ENCODE assay signal across 8 cellular contexts in the genomic region with DNA sequence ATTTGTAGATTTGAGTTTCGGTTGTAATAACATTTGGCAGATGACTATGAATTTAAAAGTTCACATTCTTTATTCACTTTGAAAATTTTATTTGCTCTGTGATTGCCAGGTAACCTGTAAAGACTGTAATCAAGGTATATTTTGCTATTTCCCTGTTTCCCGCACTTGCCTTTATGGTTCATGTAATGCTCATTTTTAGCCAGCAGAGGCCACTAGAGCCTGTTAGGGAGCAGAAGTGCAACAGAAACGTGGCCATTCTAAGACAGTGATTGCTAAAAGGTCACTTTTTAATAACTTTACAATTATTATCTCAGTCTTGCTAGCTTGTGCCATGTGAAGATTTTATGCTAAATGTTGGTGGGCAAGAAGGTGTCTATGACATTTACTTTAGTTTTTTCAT. TPM values are rescaled to one million over a fixed set of nuclear protein-coding genes. Genes with fewer than 3 reads are reported as not detected.
A peak's percentile ranks its signal among the peaks of the same experiment; 100 is the strongest.
DNase-seq lines count a peak whose midpoint lies in the region; ATAC-seq, FAIRE-seq and TF ChIP-seq lines count a peak whose summit lies in the region.

No MANE protein-coding gene starts in this region.

- H3K27ac ChIP-seq in H1 (ENCODE audit: low read depth, low read length) = no peak overlapping the region
- no peak overlapping the region for H3K27ac ChIP-seq in neural cell (ENCODE audit: low read length)

- no peak overlapping the region for H3K9ac ChIP-seq in H1 (replicated peaks in 1 of 4; ENCODE audit: extremely low read depth in 1 of 4, low read depth in 3 of 4, low read length in 3 of 4)
- no peak overlapping the region for H3K9ac ChIP-seq in neural cell (ENCODE audit: low read length)

- H3K4ac ChIP-seq in H1 (replicated peaks; ENCODE audit: insufficient read length, low read depth, low read length) = no peak overlapping the region

- DNase-seq in SIG-M5 treated with dmso at 0.1 percent for 504 hours (lab: John Stamatoyannopoulos, UW; ENCODE audit: unreplicated experiment) (peak; percentile 12), SIG-M5 (lab: John Stamatoyannopoulos, UW) (no peak), OCI-M1 (lab: John Stamatoyannopoulos, UW) (peak; percentile 67), H1 (ENCODE audit: low read depth in 1 of 2, low spot score in 2 of 2) (no peak), COLO829 (ENCODE audit: low spot score) (no peak)

- H3K14ac ChIP-seq in H1 (ENCODE audit: insufficient read length) = no peak overlapping the region

- no peak overlapping the region for H4K8ac ChIP-seq in H1 (ENCODE audit: extremely low read depth, insufficient read depth, low read length)

- peak in 2 of 3 experiments; percentile 56 to 65; a peak in 3 of 4 replicates for TF ChIP-seq CTCF in H1 (IDR thresholded peaks at IDR 0.05; ENCODE audit: control extremely low read depth in 1 of 3, insufficient read depth in 1 of 3, low read depth in 1 of 3, low read length in 3 of 3)
- peak; percentile 70 for TF ChIP-seq CTCF in neural cell (IDR thresholded peaks at IDR 0.05; ENCODE audit: poor library complexity, severe bottlenecking)

- H3K79me1 ChIP-seq in H1 (ENCODE audit: low read depth, low read length) = no peaks in the 10 kb centered on the region

- H3K4me2 ChIP-seq in H1 (ENCODE audit: insufficient read depth in 1 of 2, low read depth in 2 of 2, low read length in 2 of 2) (no peak overlapping the region), neural cell (ENCODE audit: low read length) (no peak overlapping the region)

- ATAC-seq in GM18861 (IDR thresholded peaks at IDR 0.05; ENCODE audit: unreplicated experiment) (peak; percentile 82), HG03342 (IDR thresholded peaks at IDR 0.05; ENCODE audit: unreplicated experiment) (peak; percentile 79)

- no peak for FAIRE-seq in H1 (lab: Jason Lieb, UNC)

- H3K23me2 ChIP-seq in H1 (ENCODE audit: low read depth, low read length) = no peaks in the 10 kb centered on the region

- H3K4me3 ChIP-seq in H1 (ENCODE audit: extremely low read depth in 1 of 4, insufficient read depth in 2 of 4, low read depth in 3 of 4, low read length in 4 of 4) (no peak overlapping the region), neural cell (ENCODE audit: low read length) (no peak overlapping the region)

- H2BK5ac ChIP-seq in H1 (ENCODE audit: low read depth, low read length) = no peak overlapping the region

- H3K79me2 ChIP-seq in H1 (ENCODE audit: control insufficient read depth in 1 of 2, insufficient read depth in 2 of 2, low read length in 2 of 2) (peaks cover 0 to 17% of the 10 kb centered on the region in 2 experiments; a peak in 2 of 4 replicates), neural cell (replicated peaks; ENCODE audit: insufficient read depth, low read length) (peaks cover 3% of the 10 kb centered on the region)

- no peaks in the 10 kb centered on the region for H3K9me2 ChIP-seq in neural cell (ENCODE audit: insufficient read depth, low read length)

- H2AFZ ChIP-seq in H1 (ENCODE audit: low read length) (no peak overlapping the region), neural cell (ENCODE audit: low read depth, low read length) (no peak overlapping the region)

- H4K91ac ChIP-seq in H1 (replicated peaks; ENCODE audit: insufficient read length, low read length) = no peak overlapping the region

- TF ChIP-seq EP300 in H1 (IDR thresholded peaks at IDR 0.05; ENCODE audit: borderline replicate concordance in 1 of 2, low read depth in 2 of 2, low read length in 2 of 2) = no peak
- no peak for TF ChIP-seq EP300 in neural cell (conservative IDR thresholded peaks at IDR 0.05; ENCODE audit: poor library complexity, severe bottlenecking)

- H2BK12ac ChIP-seq in H1 (ENCODE audit: low read depth, low read length) = no peak overlapping the region

- no peak for TF ChIP-seq POLR2A in H1 (IDR thresholded peaks at IDR 0.05; ENCODE audit: control extremely low read depth in 1 of 2, low read depth in 2 of 2, low read length in 2 of 2)

- H3K9me3 ChIP-seq in H1 (ENCODE audit: insufficient read depth in 2 of 2, low read depth in 1 of 2, low read length in 1 of 2) = no peaks in the 10 kb centered on the region
- H3K9me3 ChIP-seq in neural cell (ENCODE audit: low read length) = no peaks in the 10 kb centered on the region

- no peak overlapping the region for H3K23ac ChIP-seq in H1 (ENCODE audit: insufficient read length)

- WGBS in H1 (ENCODE audit: extremely low coverage in 1 of 2, insufficient coverage in 1 of 2, insufficient read length in 1 of 2, insufficient replicate concordance in 2 of 2, low coverage in 1 of 2, low lambda C conversion rate in 2 of 2, missing lambda C conversion rate in 1 of 2), 2 experiments = 49% methylated on average over 3 of the region's 3 CpGs; no CpG with 5 or more reads in 1 of the 2 experiments

- H2BK120ac ChIP-seq in H1 (replicated peaks; ENCODE audit: low read depth, low read length) = no peak overlapping the region

- peaks cover 0 to 23% (median 11%) of the 10 kb centered on the region in 4 experiments; a peak in 3 of 8 replicates for H3K36me3 ChIP-seq in H1 (ENCODE audit: control insufficient read depth in 2 of 4, insufficient read depth in 4 of 4, low read length in 3 of 4)
- no peaks in the 10 kb centered on the region for H3K36me3 ChIP-seq in neural cell (ENCODE audit: insufficient read depth, low read length)

- H3K4me1 ChIP-seq in H1 (replicated peaks in 1 of 4; ENCODE audit: control insufficient read depth in 3 of 4, insufficient read depth in 4 of 4, low read length in 3 of 4) = no peaks in the 10 kb centered on the region

- H4K20me1 ChIP-seq in H1 (replicated peaks in 1 of 2; ENCODE audit: control insufficient read depth in 1 of 2, insufficient read depth in 2 of 2, low read length in 2 of 2) (peaks cover 0 to 4% of the 10 kb centered on the region in 2 experiments), neural cell (ENCODE audit: insufficient read depth) (no peaks in the 10 kb centered on the region)

- H4K5ac ChIP-seq in H1 (ENCODE audit: insufficient read length, low read depth, low read length) = no peak overlapping the region

- no peak overlapping the region for H3K56ac ChIP-seq in H1 (replicated peaks; ENCODE audit: insufficient read length, low read depth, low read length)

- H2BK20ac ChIP-seq in H1 (ENCODE audit: low read length) = no peak overlapping the region

- H2BK15ac ChIP-seq in H1 (ENCODE audit: low read length) = no peak overlapping the region

- CTCF ChIA-PET in H1 (lab: Charles Lee; ENCODE audit: partially characterized antibody) = interaction anchor here (0.6 to 6.5 kb wide), 4 partner anchors 10 to 314 kb away, joined by 3 to 55 read pairs (median 3); no protein-coding TSS in a partner anchor

- peak; percentile 74 to 79 for TF ChIP-seq RAD21 in H1 (IDR thresholded peaks at IDR 0.05 in 1 of 2, conservative IDR thresholded peaks at IDR 0.05 in 1 of 2; ENCODE audit: low read depth in 2 of 2, low read length in 2 of 2)
- TF ChIP-seq RAD21 in neural cell (conservative IDR thresholded peaks at IDR 0.05) = peak; percentile 68

- H3K27me3 ChIP-seq in H1 (replicated peaks in 1 of 4; ENCODE audit: control insufficient read depth in 3 of 4, extremely low read depth in 1 of 4, insufficient read depth in 3 of 4, low read length in 3 of 4) = no peaks in the 10 kb centered on the region
- no peaks in the 10 kb centered on the region for H3K27me3 ChIP-seq in neural cell (ENCODE audit: insufficient read depth, low read depth, low read length)

- POLR2A ChIA-PET in H1 (lab: Charles Lee; ENCODE audit: partially characterized antibody) = interaction anchor here (1.4 kb wide), 1 partner anchor 183 kb away, joined by 3 read pairs; no protein-coding TSS in a partner anchor

- H3K18ac ChIP-seq in H1 (ENCODE audit: extremely low read depth, low read length) = no peak overlapping the region

- no peak overlapping the region for H2AK5ac ChIP-seq in H1 (ENCODE audit: low read depth, low read length)

- no peaks in the 10 kb centered on the region for H3F3A ChIP-seq in neural cell (ENCODE audit: insufficient read depth, low read length, poor library complexity, severe bottlenecking)

TF ChIP-seq in H1, 55 proteins besides CTCF, POLR2A, EP300 and RAD21 (continues in another document):
- TF ChIP-seq JUN (IDR thresholded peaks at IDR 0.05; ENCODE audit: low read depth, low read length) (no peak), POLR2AphosphoS5 (IDR thresholded peaks at IDR 0.05; ENCODE audit: low read depth, low read length) (no peak)

TF ChIP-seq in neural cell, 6 proteins besides CTCF, POLR2A, EP300 and RAD21 (continues in another document):
- TF ChIP-seq EZH2 (IDR thresholded peaks at IDR 0.05; ENCODE audit: borderline replicate concordance, insufficient read depth, low read length, poor library complexity, severe bottlenecking) = no peak
- peak; percentile 78 for TF ChIP-seq SMC3 (conservative IDR thresholded peaks at IDR 0.05; ENCODE audit: poor library complexity)
- TF ChIP-seq POLR2AphosphoS5 (IDR thresholded peaks at IDR 0.05) = no peak
- TF ChIP-seq MXI1 (conservative IDR thresholded peaks at IDR 0.05; ENCODE audit: poor library complexity, severe bottlenecking) = no peak

RNA-seq across cellular contexts. Expression of a gene that starts 12.4 kb away (rescaled TPM):
- 34.1 and 37.5 TPM in 2 replicates for total RNA-seq in H1 (2021; fragmentation: NEBNext Ultra II Directional; extraction: Animal tissue kit (Norgen Biotek cat#: 25700))
- polyA plus RNA-seq in H1 (2011; rRNA removed) (11.4 and 16.9 TPM in 2 replicates), neural cell (19.8 and 28.5 TPM in 2 replicates)
- polyA plus RNA-seq in H1 (2011; cell fraction: cytosol; rRNA removed) = 17.4 TPM
- polyA plus RNA-seq in H1 (2011; cell fraction: nucleus; rRNA removed) = 6.1 TPM
- 12.1 to 22.6 TPM (median 13.5 TPM) in 4 replicates for polyA plus RNA-seq in H1 (2012, experiment 1 of 2)
- polyA plus RNA-seq in H1 (2012, experiment 2 of 2) = 1.8 TPM
- polyA plus RNA-seq in H1 (2013, experiment 1 of 2) = 17.7 TPM
- polyA plus RNA-seq in H1 (2013, experiment 2 of 2) = 21.0 TPM
- polyA minus RNA-seq in H1 (2011; rRNA and poly(A)+ RNA removed) = 20.0 and 22.9 TPM in 2 replicates
- polyA minus RNA-seq in H1 (2011; cell fraction: cytosol; rRNA and poly(A)+ RNA removed) = 11.4 TPM
- polyA minus RNA-seq in H1 (2011; cell fraction: nucleus; rRNA and poly(A)+ RNA removed) = 14.5 TPM
- polyA minus RNA-seq in neural cell = 36.3 and 45.7 TPM in 2 replicates

Comparison
In these comparisons a context has a peak if more than half of its experiments do, and no peak if none do; other contexts are left out.
1. DNase-seq: peak in SIG-M5 treated with dmso at 0.1 percent for 504 hours (single experiment) and OCI-M1 (single experiment); none in SIG-M5 (single experiment), H1 (0 of 2) and COLO829 (single experiment).